ENCODE assay signal across 11 cellular contexts in the genomic region with DNA sequence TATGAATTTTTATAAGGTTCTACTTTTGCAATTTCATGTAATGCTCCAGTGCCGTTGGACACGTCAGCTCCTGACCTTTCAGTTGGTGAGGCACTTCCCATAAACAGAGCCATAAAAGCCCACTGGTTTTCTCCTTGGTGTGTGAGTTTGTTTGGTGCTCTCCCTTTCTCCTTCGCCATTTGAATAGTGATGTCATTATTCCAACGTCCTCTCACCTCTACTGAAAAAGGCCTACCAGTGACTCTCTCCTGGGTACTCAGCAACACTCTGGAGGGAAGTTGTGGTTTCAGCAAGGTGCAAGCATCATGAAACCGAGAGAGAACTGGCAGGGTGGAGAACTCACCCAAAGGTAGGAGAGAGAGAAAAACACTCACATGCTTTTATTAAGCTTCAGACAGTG. TPM values are rescaled to one million over a fixed set of nuclear protein-coding genes. Genes with fewer than 3 reads are reported as not detected.
DNase-seq lines count a peak whose midpoint lies in the region; ATAC-seq and TF ChIP-seq lines count a peak whose summit lies in the region.
"Had no signal": no experiment of that assay in that cellular context is flagged by ENCODE, and none has a peak within 500 bp of the region (broad histone marks: within the 10 kb centered on the region; RNA-seq: fewer than 3 reads in every experiment).

No MANE protein-coding gene starts in this region.

- no peaks in the 10 kb centered on the region for H3K27me3 ChIP-seq in GM23248 (replicated peaks; ENCODE audit: insufficient read depth)
- no peaks in the 10 kb centered on the region for H3K27me3 ChIP-seq in MM.1S (replicated peaks; ENCODE audit: insufficient read depth, low read length)
- no peaks in the 10 kb centered on the region for H3K27me3 ChIP-seq in SJCRH30
- H3K27me3 ChIP-seq: breast epithelium had no signal

- no peak for TF ChIP-seq CTCF in MM.1S (IDR thresholded peaks at IDR 0.05; ENCODE audit: low read length)

- peak; percentile 66 for DNase-seq in NK-92 treated with Interleukin-12 subunit alpha and Interleukin-12 subunit beta, amount 100 ng/mL, for 24 hours (lab: John Stamatoyannopoulos, UW)
- DNase-seq in NK-92 (lab: John Stamatoyannopoulos, UW; ENCODE audit: unreplicated experiment) (no peak), GM23248 (no peak), MM.1S (peak; percentile 96), SKM-1 treated with dmso at 0.1 percent for 144 hours (lab: John Stamatoyannopoulos, UW; ENCODE audit: unreplicated experiment) (no peak), SJCRH30 (no peak), NCI-H2171 (lab: John Stamatoyannopoulos, UW) (no peak)
- DNase-seq in natural killer cell treated with Interleukin-12 subunit alpha and Interleukin-12 subunit beta and Interleukin-15 and Interleukin-18, amount 100 ng/mL, for 72 hours (ENCODE audit: low spot score), result no peak
- DNase-seq: GOT3 had no signal

- H4K20me1 ChIP-seq in GM23248 (ENCODE audit: insufficient read depth) (no peaks in the 10 kb centered on the region), MM.1S (ENCODE audit: insufficient read depth, low read length) (no peaks in the 10 kb centered on the region)

- in situ Hi-C loops in GM23248 (cut with MboI), result no loop called here

- H3K9ac ChIP-seq in GM23248, result no peak overlapping the region
- H3K9ac ChIP-seq in MM.1S (ENCODE audit: low read length), result no peak overlapping the region

- H3K9me3 ChIP-seq in GM23248 (ENCODE audit: low read depth) (no peaks in the 10 kb centered on the region), MM.1S (replicated peaks; ENCODE audit: insufficient read depth, low read length) (no peaks in the 10 kb centered on the region), SJCRH30 (replicated peaks) (no peaks in the 10 kb centered on the region)
- H3K9me3 ChIP-seq: breast epithelium had no signal

- H3K79me2 ChIP-seq in GM23248 (ENCODE audit: insufficient read depth) (no peaks in the 10 kb centered on the region), MM.1S (ENCODE audit: low read length) (no peaks in the 10 kb centered on the region)

- H3K27ac Mint-ChIP-seq in natural killer cell treated with Interleukin-12 subunit alpha and Interleukin-12 subunit beta and Interleukin-15 and Interleukin-18, amount 100 ng/mL, for 72 hours, result no peak overlapping the region

- H3K9me2 ChIP-seq in GM23248 (ENCODE audit: insufficient read depth) (no peaks in the 10 kb centered on the region), MM.1S (replicated peaks; ENCODE audit: insufficient read depth, low read length) (no peaks in the 10 kb centered on the region)

- no peaks in the 10 kb centered on the region for H3K36me3 ChIP-seq in GM23248 (ENCODE audit: low read depth)
- no peaks in the 10 kb centered on the region for H3K36me3 ChIP-seq in MM.1S (replicated peaks; ENCODE audit: insufficient read depth, low read length)
- H3K36me3 ChIP-seq in SJCRH30, result no peaks in the 10 kb centered on the region
- H3K36me3 ChIP-seq: breast epithelium had no signal

- H3K27ac ChIP-seq in GM23248 (no peak overlapping the region), MM.1S (ENCODE audit: low read length) (peak overlapping the region; percentile 50; the same call in 1 of the 2 replicates), SJCRH30 (no peak overlapping the region)
- H3K27ac ChIP-seq: breast epithelium, SK-N-MC had no signal

- H3K36me3 Mint-ChIP-seq in natural killer cell treated with Interleukin-12 subunit alpha and Interleukin-12 subunit beta and Interleukin-15 and Interleukin-18, amount 100 ng/mL, for 72 hours, result no peaks in the 10 kb centered on the region

- H3K4me1 ChIP-seq in GM23248 (ENCODE audit: insufficient read depth), result peaks cover 5% of the 10 kb centered on the region; the same call in 1 of the 2 replicates
- H3K4me1 ChIP-seq in MM.1S (ENCODE audit: low read length), result peaks cover 25% of the 10 kb centered on the region
- no peaks in the 10 kb centered on the region for H3K4me1 ChIP-seq in SJCRH30
- H3K4me1 ChIP-seq: breast epithelium had no signal

- ATAC-seq in natural killer cell treated with Interleukin-12 subunit alpha and Interleukin-12 subunit beta and Interleukin-15 and Interleukin-18, amount 100 ng/mL, for 72 hours, result peak; percentile 77 to 79

- 31 to 32% methylated on average over 5 of the region's 5 CpGs for WGBS in GM23248 (ENCODE audit: low coverage in 1 of 2, low lambda C conversion rate in 2 of 2, missing lambda C conversion rate in 2 of 2), 2 experiments

- H3K27me3 Mint-ChIP-seq in natural killer cell treated with Interleukin-12 subunit alpha and Interleukin-12 subunit beta and Interleukin-15 and Interleukin-18, amount 100 ng/mL, for 72 hours, result peaks cover 8 to 13% of the 10 kb centered on the region in 2 donors

- peak overlapping the region; percentile 0 for H3K4me3 Mint-ChIP-seq in natural killer cell treated with Interleukin-12 subunit alpha and Interleukin-12 subunit beta and Interleukin-15 and Interleukin-18, amount 100 ng/mL, for 72 hours

- H2AFZ ChIP-seq in GM23248, result 0 out of 2 replicates have a peak overlapping the region, but pooled peaks have one; percentile 39
- H2AFZ ChIP-seq in MM.1S (ENCODE audit: low read length), result no peak overlapping the region

- H3K4me3 ChIP-seq in GM23248 (no peak overlapping the region), MM.1S (ENCODE audit: low read length) (no peak overlapping the region), SJCRH30 (no peak overlapping the region)
- H3K4me3 ChIP-seq: breast epithelium, SK-N-MC had no signal

- H3K9me3 Mint-ChIP-seq in natural killer cell treated with Interleukin-12 subunit alpha and Interleukin-12 subunit beta and Interleukin-15 and Interleukin-18, amount 100 ng/mL, for 72 hours, result no peaks in the 10 kb centered on the region

- peaks cover 14 to 20% of the 10 kb centered on the region in 2 donors for H3K4me1 Mint-ChIP-seq in natural killer cell treated with Interleukin-12 subunit alpha and Interleukin-12 subunit beta and Interleukin-15 and Interleukin-18, amount 100 ng/mL, for 72 hours (ENCODE audit: low read depth in 2 of 2)

- H3F3A ChIP-seq in GM23248 (ENCODE audit: insufficient read depth) (no peaks in the 10 kb centered on the region), MM.1S (ENCODE audit: insufficient read depth, low read length) (0 out of 2 replicates have a peak, but pooled peaks cover 11% of the 10 kb centered on the region)

- no peak overlapping the region for H3K4me2 ChIP-seq in GM23248 (ENCODE audit: unreplicated experiment)
- H3K4me2 ChIP-seq in MM.1S (ENCODE audit: low read depth, low read length), result peak overlapping the region; percentile 13; the same call in 1 of the 2 replicates

RNA-seq across cellular contexts. Expression of a gene that starts 29.6 kb away (rescaled TPM):
- not detected in 2 replicates for total RNA-seq in GM23248 (2014; rRNA removed; shearing (Covaris generic))
- polyA plus RNA-seq in GM23248 (2016; fragmentation: Nextera tagmentation; extraction: Ambion mirVana), result not detected in 2 replicates
- under 1 TPM in 1 of 2 donors, not detected in 1; 0.19 TPM for total RNA-seq in natural killer cell treated with Interleukin-12 subunit alpha and Interleukin-12 subunit beta and Interleukin-15 and Interleukin-18, amount 100 ng/mL, for 72 hours
- not detected in 2 replicates for total RNA-seq in SJCRH30 (2014; rRNA removed; shearing (Covaris generic))

Comparison
In these comparisons a context has a peak if more than half of its experiments do, and no peak if none do; other contexts are left out.
1. DNase-seq: peak in NK-92 treated with Interleukin-12 subunit alpha and Interleukin-12 subunit beta, amount 100 ng/mL, for 24 hours (single experiment) and MM.1S (single experiment); none in NK-92 (single experiment), GM23248 (single experiment), natural killer cell treated with Interleukin-12 subunit alpha and Interleukin-12 subunit beta and Interleukin-15 and Interleukin-18, amount 100 ng/mL, for 72 hours (single experiment), SKM-1 treated with dmso at 0.1 percent for 144 hours (single experiment), SJCRH30 (0 of 2) and NCI-H2171 (single experiment).